In the genomic region with DNA sequence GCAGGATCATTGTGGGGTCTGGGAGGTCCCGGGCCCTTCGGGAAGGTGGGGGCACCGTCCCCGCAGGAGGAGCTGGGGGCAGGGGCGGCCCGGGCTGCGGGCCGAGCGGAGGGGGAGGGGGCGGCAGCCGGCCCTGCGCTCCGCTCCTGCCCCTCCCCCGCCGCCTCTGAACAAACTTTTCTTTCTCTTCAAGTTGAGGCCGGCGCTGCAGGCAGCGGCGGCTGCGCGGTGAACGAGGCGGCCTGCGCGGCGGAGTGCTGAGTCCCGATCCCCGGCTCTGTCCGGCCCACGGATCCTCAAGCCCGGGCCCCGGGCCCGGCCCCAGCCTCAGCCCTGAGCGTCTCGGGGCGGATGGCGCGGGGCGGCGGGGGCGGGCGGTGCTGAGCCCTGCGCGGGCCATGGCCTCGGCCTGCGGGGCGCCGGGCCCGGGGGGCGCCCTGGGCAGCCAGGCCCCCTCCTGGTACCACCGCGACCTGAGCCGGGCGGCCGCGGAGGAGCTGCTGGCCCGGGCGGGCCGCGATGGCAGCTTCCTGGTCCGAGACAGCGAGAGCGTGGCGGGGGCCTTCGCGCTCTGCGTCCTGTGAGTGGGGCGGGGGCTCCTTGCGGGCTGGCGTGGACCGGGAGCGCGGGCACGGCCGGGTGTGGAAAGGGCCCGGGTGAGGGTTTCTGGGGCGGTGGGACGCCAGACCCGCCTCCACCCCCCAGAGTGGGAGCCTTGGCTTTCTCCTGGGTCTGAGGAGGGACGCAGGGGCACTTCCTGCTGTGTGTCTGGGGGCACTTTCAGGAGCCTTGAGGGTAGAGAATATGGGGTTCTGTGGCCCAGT, we compare ENCODE assay signal across 8 cellular contexts. TPM values are rescaled to one million over a fixed set of nuclear protein-coding genes. Genes with fewer than 3 reads are reported as not detected.
A peak's percentile ranks its signal among the peaks of the same experiment; 100 is the strongest.
DNase-seq lines count a peak whose midpoint lies in the region; ATAC-seq and TF ChIP-seq lines count a peak whose summit lies in the region.

A gene with protein sequence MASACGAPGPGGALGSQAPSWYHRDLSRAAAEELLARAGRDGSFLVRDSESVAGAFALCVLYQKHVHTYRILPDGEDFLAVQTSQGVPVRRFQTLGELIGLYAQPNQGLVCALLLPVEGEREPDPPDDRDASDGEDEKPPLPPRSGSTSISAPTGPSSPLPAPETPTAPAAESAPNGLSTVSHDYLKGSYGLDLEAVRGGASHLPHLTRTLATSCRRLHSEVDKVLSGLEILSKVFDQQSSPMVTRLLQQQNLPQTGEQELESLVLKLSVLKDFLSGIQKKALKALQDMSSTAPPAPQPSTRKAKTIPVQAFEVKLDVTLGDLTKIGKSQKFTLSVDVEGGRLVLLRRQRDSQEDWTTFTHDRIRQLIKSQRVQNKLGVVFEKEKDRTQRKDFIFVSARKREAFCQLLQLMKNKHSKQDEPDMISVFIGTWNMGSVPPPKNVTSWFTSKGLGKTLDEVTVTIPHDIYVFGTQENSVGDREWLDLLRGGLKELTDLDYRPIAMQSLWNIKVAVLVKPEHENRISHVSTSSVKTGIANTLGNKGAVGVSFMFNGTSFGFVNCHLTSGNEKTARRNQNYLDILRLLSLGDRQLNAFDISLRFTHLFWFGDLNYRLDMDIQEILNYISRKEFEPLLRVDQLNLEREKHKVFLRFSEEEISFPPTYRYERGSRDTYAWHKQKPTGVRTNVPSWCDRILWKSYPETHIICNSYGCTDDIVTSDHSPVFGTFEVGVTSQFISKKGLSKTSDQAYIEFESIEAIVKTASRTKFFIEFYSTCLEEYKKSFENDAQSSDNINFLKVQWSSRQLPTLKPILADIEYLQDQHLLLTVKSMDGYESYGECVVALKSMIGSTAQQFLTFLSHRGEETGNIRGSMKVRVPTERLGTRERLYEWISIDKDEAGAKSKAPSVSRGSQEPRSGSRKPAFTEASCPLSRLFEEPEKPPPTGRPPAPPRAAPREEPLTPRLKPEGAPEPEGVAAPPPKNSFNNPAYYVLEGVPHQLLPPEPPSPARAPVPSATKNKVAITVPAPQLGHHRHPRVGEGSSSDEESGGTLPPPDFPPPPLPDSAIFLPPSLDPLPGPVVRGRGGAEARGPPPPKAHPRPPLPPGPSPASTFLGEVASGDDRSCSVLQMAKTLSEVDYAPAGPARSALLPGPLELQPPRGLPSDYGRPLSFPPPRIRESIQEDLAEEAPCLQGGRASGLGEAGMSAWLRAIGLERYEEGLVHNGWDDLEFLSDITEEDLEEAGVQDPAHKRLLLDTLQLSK (plus strand): TSS at position 181 of the 824 bp plus-strand sequence. CDS start 218 bp downstream, at position 399.

- DNase-seq in CD8-positive, alpha-beta T cell: peak in 4 of 7 experiments; percentile 16 to 59 (median 38)
- DNase-seq in activated CD8-positive, alpha-beta memory T cell treated with anti-CD3 and anti-CD28 coated beads, Interleukin-2, amount 10 ng/mL, durations not matched to agents 7 days and 5 days: peak; percentile 52
- DNase-seq in NCI-H1436 treated with DMSO at 0.1 percent for 48 hours (lab: John Stamatoyannopoulos, UW): no peak

- no peaks in the 10 kb centered on the region for H3K27me3 Mint-ChIP-seq in CD8-positive, alpha-beta T cell (ENCODE audit: low read depth)
- H3K27me3 Mint-ChIP-seq in activated CD8-positive, alpha-beta memory T cell treated with anti-CD3 and anti-CD28 coated beads, Interleukin-2, amount 10 ng/mL, durations not matched to agents 7 days and 5 days: no peaks in the 10 kb centered on the region

- H3K9ac ChIP-seq in HUES48 (ENCODE audit: low read depth, low read length): peak within 1 kb of the TSS; percentile 67

- peak within 1 kb of the TSS; percentile 58 for H3K27ac ChIP-seq in CD8-positive, alpha-beta T cell (ENCODE audit: low read depth, low read length)
- peak within 1 kb of the TSS; percentile 89 for H3K27ac ChIP-seq in HUES48 (ENCODE audit: low read depth, low read length)
- H3K27ac ChIP-seq in muscle layer of duodenum (ENCODE audit: low read length): peak within 1 kb of the TSS; percentile 87
- H3K27ac ChIP-seq in thymus (ENCODE audit: low read depth): peak within 1 kb of the TSS; percentile 87

- POLR2A ChIA-PET in CD8-positive, alpha-beta T cell (lab: Charles Lee): interaction anchor here (1.3 kb wide), 1 partner anchor 12 kb away, joined by 4 read pairs; no protein-coding TSS in a partner anchor

- H3K36me3 ChIP-seq in CD8-positive, alpha-beta T cell (ENCODE audit: insufficient read depth, low read length): peaks cover 13% of the 10 kb centered on the region
- H3K36me3 ChIP-seq in HUES48 (ENCODE audit: control insufficient read depth, insufficient read depth, low read length) (peaks cover 23% of the 10 kb centered on the region), muscle layer of duodenum (ENCODE audit: control insufficient read depth in 1 of 2, insufficient read depth in 2 of 2, low read length in 2 of 2) (peaks cover 12 to 16% of the 10 kb centered on the region in 2 donors), thymus (ENCODE audit: control insufficient read depth, insufficient read depth) (peaks cover 20% of the 10 kb centered on the region)

- peaks cover 22% of the 10 kb centered on the region for H3K4me1 Mint-ChIP-seq in CD8-positive, alpha-beta T cell (ENCODE audit: low read depth)
- H3K4me1 Mint-ChIP-seq in activated CD8-positive, alpha-beta memory T cell treated with anti-CD3 and anti-CD28 coated beads, Interleukin-2, amount 10 ng/mL, durations not matched to agents 7 days and 5 days: peaks cover 30% of the 10 kb centered on the region

- CTCF ChIA-PET in CD8-positive, alpha-beta T cell (lab: Charles Lee): interaction anchor here (0.9 to 1.3 kb wide), 3 partner anchors 14 to 41 kb away, joined by 3 to 4 read pairs (median 3); no protein-coding TSS in a partner anchor
- CTCF ChIA-PET in activated CD8-positive, alpha-beta memory T cell treated with anti-CD3 and anti-CD28 coated beads, Interleukin-2, amount 10 ng/mL, durations not matched to agents 7 days and 5 days (lab: Charles Lee): interaction anchor here (1.2 to 3.8 kb wide), 5 partner anchors 12 to 206 kb away, joined by 3 to 21 read pairs (median 5); no protein-coding TSS in a partner anchor

- peaks cover 23% of the 10 kb centered on the region for H3K36me3 Mint-ChIP-seq in CD8-positive, alpha-beta T cell
- H3K36me3 Mint-ChIP-seq in activated CD8-positive, alpha-beta memory T cell treated with anti-CD3 and anti-CD28 coated beads, Interleukin-2, amount 10 ng/mL, durations not matched to agents 7 days and 5 days: no peaks in the 10 kb centered on the region

- H3K4me3 Mint-ChIP-seq in CD8-positive, alpha-beta T cell: peak within 1 kb of the TSS; percentile 96
- H3K4me3 Mint-ChIP-seq in activated CD8-positive, alpha-beta memory T cell treated with anti-CD3 and anti-CD28 coated beads, Interleukin-2, amount 10 ng/mL, durations not matched to agents 7 days and 5 days: peak within 1 kb of the TSS; percentile 94

- no peaks in the 10 kb centered on the region for H3K9me3 ChIP-seq in CD8-positive, alpha-beta T cell (ENCODE audit: low read length)
- H3K9me3 ChIP-seq in HUES48 (ENCODE audit: control insufficient read depth, insufficient read depth, low read length) (no peaks in the 10 kb centered on the region), muscle layer of duodenum (ENCODE audit: control insufficient read depth in 1 of 2, low read length in 2 of 2) (no peaks in the 10 kb centered on the region), thymus (ENCODE audit: control insufficient read depth) (no peaks in the 10 kb centered on the region)

- intact Hi-C loops in CD8-positive, alpha-beta T cell (cut with DNase I, micrococcal nuclease): loop anchor here (1.0 to 10.0 kb wide), 6 partner anchors 14 to 1423 kb away; partner anchors contain the start of genes ATG16L2 (in 1 of the 2), CLPB (in 1 of the 2), FAM168A (in 1 of the 2) and NADSYN1 (in 1 of the 2)

- ATAC-seq in CD8-positive, alpha-beta T cell: peak; percentile 3
- ATAC-seq in activated CD8-positive, alpha-beta memory T cell treated with anti-CD3 and anti-CD28 coated beads, Interleukin-2, amount 10 ng/mL, durations not matched to agents 7 days and 5 days: peak; percentile 6
- peak; percentile 2 for ATAC-seq in esophagus mucosa
- no peak for ATAC-seq in HG02571 (IDR thresholded peaks at IDR 0.05; ENCODE audit: unreplicated experiment)

- peak within 1 kb of the TSS; percentile 98 for H3K27ac Mint-ChIP-seq in CD8-positive, alpha-beta T cell
- peak within 1 kb of the TSS; percentile 92 for H3K27ac Mint-ChIP-seq in activated CD8-positive, alpha-beta memory T cell treated with anti-CD3 and anti-CD28 coated beads, Interleukin-2, amount 10 ng/mL, durations not matched to agents 7 days and 5 days

- TF ChIP-seq CTCF in CD8-positive, alpha-beta T cell (IDR thresholded peaks at IDR 0.05): no peak

- H3K4me1 ChIP-seq in CD8-positive, alpha-beta T cell (ENCODE audit: insufficient read depth, low read length): peaks cover 21% of the 10 kb centered on the region
- H3K4me1 ChIP-seq in HUES48 (ENCODE audit: control insufficient read depth, insufficient read depth, low read length) (peaks cover 12% of the 10 kb centered on the region), muscle layer of duodenum (ENCODE audit: control insufficient read depth in 1 of 2, insufficient read depth in 2 of 2, low read length in 2 of 2) (peaks cover 10 to 44% of the 10 kb centered on the region in 2 donors), thymus (ENCODE audit: control insufficient read depth, insufficient read depth, low read length) (peaks cover 16% of the 10 kb centered on the region)

- H3K27me3 ChIP-seq in CD8-positive, alpha-beta T cell (ENCODE audit: insufficient read depth, low read length): no peaks in the 10 kb centered on the region
- H3K27me3 ChIP-seq in HUES48 (ENCODE audit: control insufficient read depth, insufficient read depth, low read length): no peaks in the 10 kb centered on the region
- H3K27me3 ChIP-seq in muscle layer of duodenum (ENCODE audit: low read depth, low read length): no peaks in the 10 kb centered on the region
- no peaks in the 10 kb centered on the region for H3K27me3 ChIP-seq in thymus (ENCODE audit: control insufficient read depth, insufficient read depth)

- 1% methylated on average over 80 of the region's 80 CpGs for WGBS in thymus

- peak within 1 kb of the TSS; percentile 78 for H3K4me3 ChIP-seq in CD8-positive, alpha-beta T cell (ENCODE audit: low read depth, low read length)
- H3K4me3 ChIP-seq in HUES48 (ENCODE audit: low read depth, low read length) (peak within 1 kb of the TSS; percentile 88), muscle layer of duodenum (ENCODE audit: low read depth in 1 of 2, low read length in 2 of 2) (peak within 1 kb of the TSS; percentile 91 to 94), thymus (ENCODE audit: low read length) (peak within 1 kb of the TSS; percentile 88)

- H3K9me3 Mint-ChIP-seq in CD8-positive, alpha-beta T cell: no peaks in the 10 kb centered on the region
- H3K9me3 Mint-ChIP-seq in activated CD8-positive, alpha-beta memory T cell treated with anti-CD3 and anti-CD28 coated beads, Interleukin-2, amount 10 ng/mL, durations not matched to agents 7 days and 5 days (ENCODE audit: low read depth): no peaks in the 10 kb centered on the region

RNA-seq across cellular contexts. Expression of the gene that starts here (rescaled TPM):
- 100 to 1,000 TPM; 113 to 119 TPM for total RNA-seq in CD8-positive, alpha-beta T cell
- 100 to 1,000 TPM; 152 to 157 TPM for total RNA-seq in activated CD8-positive, alpha-beta memory T cell treated with anti-CD3 and anti-CD28 coated beads, Interleukin-2, amount 10 ng/mL, durations not matched to agents 7 days and 5 days
- total RNA-seq in esophagus mucosa: 21.2 TPM
- 58.3 TPM for polyA plus RNA-seq in thymus
